1 cellular context compared by ENCODE assay signal in genomic region chr16:87858151-87858993, GRCh38.
TF ChIP-seq lines count a peak whose summit lies in the region.

No MANE protein-coding gene starts in this region.

TF ChIP-seq in HepG2, 621 proteins besides CTCF, POLR2A, EP300 and RAD21 (continued from another document and continues in another):
- 0 out of 2 replicates have a peak, but pooled peaks have one; percentile 43 for TF ChIP-seq ZNF280D (CRISPR knock-in tag; IDR thresholded peaks at IDR 0.05)
- peak; percentile 79; the same call in 1 of the 2 replicates for TF ChIP-seq ZNF232 (CRISPR knock-in tag; IDR thresholded peaks at IDR 0.05; ENCODE audit: borderline replicate concordance)
- peak; percentile 76 for TF ChIP-seq TARDBP (CRISPR knock-in tag; IDR thresholded peaks at IDR 0.05)
- 0 out of 2 replicates have a peak, but pooled peaks have one; percentile 27 for TF ChIP-seq DR1 (CRISPR knock-in tag; IDR thresholded peaks at IDR 0.05)
- TF ChIP-seq ZSCAN21 (CRISPR knock-in tag; IDR thresholded peaks at IDR 0.05; ENCODE audit: borderline replicate concordance) = peak; percentile 84; the same call in 1 of the 2 replicates
- peak; percentile 93 for TF ChIP-seq ELF3 (CRISPR knock-in tag; IDR thresholded peaks at IDR 0.05)
- 0 out of 2 replicates have a peak, but pooled peaks have one; percentile 48 for TF ChIP-seq ZNF792 (CRISPR knock-in tag; IDR thresholded peaks at IDR 0.05)
- TF ChIP-seq ZNF451 (CRISPR knock-in tag; IDR thresholded peaks at IDR 0.05) = peak; percentile 38; the same call in 1 of the 2 replicates
- TF ChIP-seq ZC3H13 (CRISPR knock-in tag; IDR thresholded peaks at IDR 0.05) = peak; percentile 44; the same call in 1 of the 2 replicates
- peak; percentile 94 for TF ChIP-seq GFI1 (CRISPR knock-in tag; IDR thresholded peaks at IDR 0.05; ENCODE audit: borderline replicate concordance)
- TF ChIP-seq PPARG (CRISPR knock-in tag; conservative IDR thresholded peaks at IDR 0.05) = 0 out of 2 replicates have a peak, but pooled peaks have one; percentile 38
- TF ChIP-seq SIX4 (CRISPR knock-in tag; IDR thresholded peaks at IDR 0.05) = peak; percentile 26; the same call in 1 of the 2 replicates
- TF ChIP-seq TOPORS (CRISPR knock-in tag; IDR thresholded peaks at IDR 0.05) = 0 out of 2 replicates have a peak, but pooled peaks have one; percentile 41
- TF ChIP-seq HDAC2 (CRISPR knock-in tag; IDR thresholded peaks at IDR 0.05) = peak; percentile 45
- peak; percentile 77; the same call in 1 of the 2 replicates for TF ChIP-seq SNAPC2 (CRISPR knock-in tag; IDR thresholded peaks at IDR 0.05)
- peak; percentile 56; the same call in 1 of the 2 replicates for TF ChIP-seq NCOA2 (CRISPR knock-in tag; IDR thresholded peaks at IDR 0.05)
- TF ChIP-seq MIXL1 (CRISPR knock-in tag; IDR thresholded peaks at IDR 0.05) = peak; percentile 47; the same call in 1 of the 2 replicates
- TF ChIP-seq ZNF12 (CRISPR knock-in tag; IDR thresholded peaks at IDR 0.05) = peak; percentile 76; the same call in 1 of the 2 replicates
- TF ChIP-seq ZBTB26 (CRISPR knock-in tag; IDR thresholded peaks at IDR 0.05; ENCODE audit: borderline replicate concordance) = peak; percentile 81; the same call in 1 of the 2 replicates
- peak; percentile 49; the same call in 1 of the 2 replicates for TF ChIP-seq ISL2 (CRISPR knock-in tag; IDR thresholded peaks at IDR 0.05)
- peak; percentile 80; the same call in 1 of the 2 replicates for TF ChIP-seq ZNF691 (CRISPR knock-in tag; IDR thresholded peaks at IDR 0.05; ENCODE audit: borderline replicate concordance, low read depth)
- peak; percentile 60 for TF ChIP-seq PAXIP1 (CRISPR knock-in tag; conservative IDR thresholded peaks at IDR 0.05)
- TF ChIP-seq KDM1A (CRISPR knock-in tag; IDR thresholded peaks at IDR 0.05) = peak; percentile 56
- TF ChIP-seq ZZZ3 (CRISPR knock-in tag; IDR thresholded peaks at IDR 0.05; ENCODE audit: borderline replicate concordance) = 0 out of 2 replicates have a peak, but pooled peaks have one; percentile 79
- peak; percentile 50 for TF ChIP-seq RXRA (CRISPR knock-in tag; IDR thresholded peaks at IDR 0.05)
- TF ChIP-seq PCBP1 (IDR thresholded peaks at IDR 0.05; ENCODE audit: borderline replicate concordance, low read depth, low read length) = 0 out of 2 replicates have a peak, but pooled peaks have one; percentile 71
- TF ChIP-seq SOX13 (IDR thresholded peaks at IDR 0.05) = peak; percentile 42; the same call in 1 of the 2 replicates
- peak in 1 of 2 experiments; percentile 76; a peak in 2 of 4 replicates for TF ChIP-seq SOX13 (CRISPR knock-in tag; conservative IDR thresholded peaks at IDR 0.05 in 1 of 2, IDR thresholded peaks at IDR 0.05 in 1 of 2)
- peak; percentile 90 for TF ChIP-seq CHD4 (IDR thresholded peaks at IDR 0.05; ENCODE audit: borderline replicate concordance, low read length)
- TF ChIP-seq ZMYM2 (CRISPR knock-in tag; IDR thresholded peaks at IDR 0.05) = peak; percentile 61; the same call in 1 of the 2 replicates
- peak; percentile 66 for TF ChIP-seq UBTF (CRISPR knock-in tag; IDR thresholded peaks at IDR 0.05)
- TF ChIP-seq ZNF687 (CRISPR knock-in tag; IDR thresholded peaks at IDR 0.05) = peak; percentile 84
- TF ChIP-seq HOXA3 (CRISPR knock-in tag; IDR thresholded peaks at IDR 0.05) = peak; percentile 82
- peak; percentile 93 for TF ChIP-seq ZBTB38 (CRISPR knock-in tag; IDR thresholded peaks at IDR 0.05)
- TF ChIP-seq TEAD3 (CRISPR knock-in tag; optimal IDR thresholded peaks at IDR 0.05; ENCODE audit: borderline replicate concordance) = peak; percentile 73
- TF ChIP-seq HBP1 (CRISPR knock-in tag; IDR thresholded peaks at IDR 0.05; ENCODE audit: low read depth) = peak; percentile 93
- peak; percentile 82 for TF ChIP-seq ZBTB33 (CRISPR knock-in tag; IDR thresholded peaks at IDR 0.05)
